In the genomic region with DNA sequence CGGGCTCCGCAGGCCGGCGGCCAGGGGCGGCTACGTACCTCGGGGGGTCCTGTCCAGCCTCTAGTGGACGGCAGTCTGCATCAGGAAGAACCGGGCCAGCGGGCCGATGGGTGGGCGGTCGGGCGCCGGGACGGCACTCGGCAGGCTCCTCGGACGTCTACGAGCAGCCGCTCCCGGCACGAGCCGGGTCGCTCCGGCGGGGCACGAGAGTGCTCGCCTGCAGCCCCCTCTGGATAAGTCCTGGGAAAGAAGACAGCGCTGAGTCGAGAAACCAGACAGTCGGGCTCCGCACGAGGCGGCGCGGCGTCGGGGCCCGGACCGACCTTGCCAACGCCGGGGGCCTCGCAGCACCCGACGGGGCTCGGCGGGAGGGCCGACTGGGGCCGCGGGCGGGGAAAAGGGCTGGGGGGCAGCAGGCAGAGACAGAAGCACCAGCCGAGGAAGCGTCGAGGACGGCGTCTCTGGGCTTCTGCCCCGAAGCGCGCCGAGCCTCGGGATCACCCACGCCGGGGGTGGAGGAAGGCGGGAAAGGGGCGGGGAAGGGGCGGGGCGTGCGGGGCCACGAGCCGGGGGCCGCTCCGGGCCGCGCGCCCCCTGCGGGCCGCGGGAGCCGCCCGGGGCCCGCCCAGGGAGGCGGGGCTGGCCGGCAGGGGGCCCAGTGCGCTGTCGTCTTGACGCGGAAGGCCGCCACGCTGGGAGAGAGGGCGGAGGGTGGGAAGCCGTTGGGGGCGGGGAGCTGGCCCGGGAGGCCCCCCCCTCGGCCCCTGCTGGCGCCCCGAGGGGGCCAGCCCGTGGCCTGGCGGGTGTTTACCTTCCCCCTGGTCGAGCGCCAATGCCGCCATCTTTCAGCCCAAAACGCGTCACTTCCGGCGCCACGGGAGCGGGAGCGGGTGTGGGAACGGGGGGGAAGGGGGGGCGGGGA, we compare ENCODE assay signal across 1 cellular context.
TF ChIP-seq lines count a peak whose summit lies in the region.

No MANE protein-coding gene starts in this region.

TF ChIP-seq in HEK293, 187 proteins besides CTCF, POLR2A, EP300 and RAD21 (continued from another document):
- TF ChIP-seq, protein P1, sequence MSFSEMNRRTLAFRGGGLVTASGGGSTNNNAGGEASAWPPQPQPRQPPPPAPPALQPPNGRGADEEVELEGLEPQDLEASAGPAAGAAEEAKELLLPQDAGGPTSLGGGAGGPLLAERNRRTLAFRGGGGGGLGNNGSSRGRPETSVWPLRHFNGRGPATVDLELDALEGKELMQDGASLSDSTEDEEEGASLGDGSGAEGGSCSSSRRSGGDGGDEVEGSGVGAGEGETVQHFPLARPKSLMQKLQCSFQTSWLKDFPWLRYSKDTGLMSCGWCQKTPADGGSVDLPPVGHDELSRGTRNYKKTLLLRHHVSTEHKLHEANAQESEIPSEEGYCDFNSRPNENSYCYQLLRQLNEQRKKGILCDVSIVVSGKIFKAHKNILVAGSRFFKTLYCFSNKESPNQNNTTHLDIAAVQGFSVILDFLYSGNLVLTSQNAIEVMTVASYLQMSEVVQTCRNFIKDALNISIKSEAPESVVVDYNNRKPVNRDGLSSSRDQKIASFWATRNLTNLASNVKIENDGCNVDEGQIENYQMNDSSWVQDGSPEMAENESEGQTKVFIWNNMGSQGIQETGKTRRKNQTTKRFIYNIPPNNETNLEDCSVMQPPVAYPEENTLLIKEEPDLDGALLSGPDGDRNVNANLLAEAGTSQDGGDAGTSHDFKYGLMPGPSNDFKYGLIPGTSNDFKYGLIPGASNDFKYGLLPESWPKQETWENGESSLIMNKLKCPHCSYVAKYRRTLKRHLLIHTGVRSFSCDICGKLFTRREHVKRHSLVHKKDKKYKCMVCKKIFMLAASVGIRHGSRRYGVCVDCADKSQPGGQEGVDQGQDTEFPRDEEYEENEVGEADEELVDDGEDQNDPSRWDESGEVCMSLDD (tag by site-specific recombination; IDR thresholded peaks at IDR 0.05), result peak; percentile 58
- no peak for TF ChIP-seq ZNF624 (tag by site-specific recombination; IDR thresholded peaks at IDR 0.05)
- no peak for TF ChIP-seq ZNF610 (tag by site-specific recombination; IDR thresholded peaks at IDR 0.05; ENCODE audit: borderline replicate concordance)
- peak; percentile 70 for TF ChIP-seq ZNF121 (tag by site-specific recombination; IDR thresholded peaks at IDR 0.05)
- TF ChIP-seq FEZF1 (tag by site-specific recombination; IDR thresholded peaks at IDR 0.05), result no peak
- TF ChIP-seq ZNF37A (tag by site-specific recombination; IDR thresholded peaks at IDR 0.05), result no peak
- TF ChIP-seq SP3 (tag by site-specific recombination; IDR thresholded peaks at IDR 0.05), result peak; percentile 46
- peak; percentile 90 for TF ChIP-seq ZXDB (tag by site-specific recombination; IDR thresholded peaks at IDR 0.05)
- peak; percentile 85 for TF ChIP-seq ZBTB8A (tag by site-specific recombination; IDR thresholded peaks at IDR 0.05)
- peak; percentile 86 for TF ChIP-seq ZNF660 (tag by site-specific recombination; IDR thresholded peaks at IDR 0.05)
- TF ChIP-seq ZFHX2 (tag by site-specific recombination; conservative IDR thresholded peaks at IDR 0.05), result peak; percentile 55
- TF ChIP-seq ZNF514 (tag by site-specific recombination; IDR thresholded peaks at IDR 0.05), result no peak
- TF ChIP-seq WT1 (tag by site-specific recombination; IDR thresholded peaks at IDR 0.05), result no peak
- peak; percentile 81 for TF ChIP-seq GLIS2 (tag by site-specific recombination; IDR thresholded peaks at IDR 0.05)
- TF ChIP-seq KLF9 (tag by site-specific recombination; IDR thresholded peaks at IDR 0.05; ENCODE audit: low read depth), result peak; percentile 37; the same call in 1 of the 2 replicates
- TF ChIP-seq ZIC2 (tag by site-specific recombination; IDR thresholded peaks at IDR 0.05), result peak; percentile 57
- TF ChIP-seq IKZF3 (tag by site-specific recombination; IDR thresholded peaks at IDR 0.05), result peak; percentile 75
- TF ChIP-seq, protein P2, sequence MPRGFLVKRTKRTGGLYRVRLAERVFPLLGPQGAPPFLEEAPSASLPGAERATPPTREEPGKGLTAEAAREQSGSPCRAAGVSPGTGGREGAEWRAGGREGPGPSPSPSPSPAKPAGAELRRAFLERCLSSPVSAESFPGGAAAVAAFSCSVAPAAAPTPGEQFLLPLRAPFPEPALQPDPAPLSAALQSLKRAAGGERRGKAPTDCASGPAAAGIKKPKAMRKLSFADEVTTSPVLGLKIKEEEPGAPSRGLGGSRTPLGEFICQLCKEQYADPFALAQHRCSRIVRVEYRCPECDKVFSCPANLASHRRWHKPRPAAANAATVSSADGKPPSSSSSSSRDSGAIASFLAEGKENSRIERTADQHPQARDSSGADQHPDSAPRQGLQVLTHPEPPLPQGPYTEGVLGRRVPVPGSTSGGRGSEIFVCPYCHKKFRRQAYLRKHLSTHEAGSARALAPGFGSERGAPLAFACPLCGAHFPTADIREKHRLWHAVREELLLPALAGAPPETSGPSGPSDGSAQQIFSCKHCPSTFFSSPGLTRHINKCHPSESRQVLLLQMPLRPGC (tag by site-specific recombination; IDR thresholded peaks at IDR 0.05), result no peak
- TF ChIP-seq, protein P3, sequence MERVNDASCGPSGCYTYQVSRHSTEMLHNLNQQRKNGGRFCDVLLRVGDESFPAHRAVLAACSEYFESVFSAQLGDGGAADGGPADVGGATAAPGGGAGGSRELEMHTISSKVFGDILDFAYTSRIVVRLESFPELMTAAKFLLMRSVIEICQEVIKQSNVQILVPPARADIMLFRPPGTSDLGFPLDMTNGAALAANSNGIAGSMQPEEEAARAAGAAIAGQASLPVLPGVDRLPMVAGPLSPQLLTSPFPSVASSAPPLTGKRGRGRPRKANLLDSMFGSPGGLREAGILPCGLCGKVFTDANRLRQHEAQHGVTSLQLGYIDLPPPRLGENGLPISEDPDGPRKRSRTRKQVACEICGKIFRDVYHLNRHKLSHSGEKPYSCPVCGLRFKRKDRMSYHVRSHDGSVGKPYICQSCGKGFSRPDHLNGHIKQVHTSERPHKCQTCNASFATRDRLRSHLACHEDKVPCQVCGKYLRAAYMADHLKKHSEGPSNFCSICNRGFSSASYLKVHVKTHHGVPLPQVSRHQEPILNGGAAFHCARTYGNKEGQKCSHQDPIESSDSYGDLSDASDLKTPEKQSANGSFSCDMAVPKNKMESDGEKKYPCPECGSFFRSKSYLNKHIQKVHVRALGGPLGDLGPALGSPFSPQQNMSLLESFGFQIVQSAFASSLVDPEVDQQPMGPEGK (tag by site-specific recombination; IDR thresholded peaks at IDR 0.05), result peak; percentile 90
- peak; percentile 62; the same call in 1 of the 2 replicates for TF ChIP-seq ZNF423 (tag by site-specific recombination; IDR thresholded peaks at IDR 0.05)
- TF ChIP-seq KLF7 (tag by site-specific recombination; IDR thresholded peaks at IDR 0.05; ENCODE audit: borderline replicate concordance), result no peak
- peak; percentile 91 for TF ChIP-seq GLIS1 (tag by site-specific recombination; IDR thresholded peaks at IDR 0.05)
- TF ChIP-seq, protein P4, sequence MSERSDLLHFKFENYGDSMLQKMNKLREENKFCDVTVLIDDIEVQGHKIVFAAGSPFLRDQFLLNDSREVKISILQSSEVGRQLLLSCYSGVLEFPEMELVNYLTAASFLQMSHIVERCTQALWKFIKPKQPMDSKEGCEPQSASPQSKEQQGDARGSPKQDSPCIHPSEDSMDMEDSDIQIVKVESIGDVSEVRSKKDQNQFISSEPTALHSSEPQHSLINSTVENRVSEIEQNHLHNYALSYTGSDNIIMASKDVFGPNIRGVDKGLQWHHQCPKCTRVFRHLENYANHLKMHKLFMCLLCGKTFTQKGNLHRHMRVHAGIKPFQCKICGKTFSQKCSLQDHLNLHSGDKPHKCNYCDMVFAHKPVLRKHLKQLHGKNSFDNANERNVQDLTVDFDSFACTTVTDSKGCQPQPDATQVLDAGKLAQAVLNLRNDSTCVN (tag by site-specific recombination; optimal IDR thresholded peaks at IDR 0.05), result peak; percentile 70
- peak; percentile 93 for TF ChIP-seq ZSCAN30 (tag by site-specific recombination; IDR thresholded peaks at IDR 0.05)
- peak; percentile 78 for TF ChIP-seq KLF10 (tag by site-specific recombination; IDR thresholded peaks at IDR 0.05)
- TF ChIP-seq ZNF561 (tag by site-specific recombination; IDR thresholded peaks at IDR 0.05; ENCODE audit: borderline replicate concordance), result peak; percentile 47; the same call in 1 of the 2 replicates
- TF ChIP-seq, protein P5, sequence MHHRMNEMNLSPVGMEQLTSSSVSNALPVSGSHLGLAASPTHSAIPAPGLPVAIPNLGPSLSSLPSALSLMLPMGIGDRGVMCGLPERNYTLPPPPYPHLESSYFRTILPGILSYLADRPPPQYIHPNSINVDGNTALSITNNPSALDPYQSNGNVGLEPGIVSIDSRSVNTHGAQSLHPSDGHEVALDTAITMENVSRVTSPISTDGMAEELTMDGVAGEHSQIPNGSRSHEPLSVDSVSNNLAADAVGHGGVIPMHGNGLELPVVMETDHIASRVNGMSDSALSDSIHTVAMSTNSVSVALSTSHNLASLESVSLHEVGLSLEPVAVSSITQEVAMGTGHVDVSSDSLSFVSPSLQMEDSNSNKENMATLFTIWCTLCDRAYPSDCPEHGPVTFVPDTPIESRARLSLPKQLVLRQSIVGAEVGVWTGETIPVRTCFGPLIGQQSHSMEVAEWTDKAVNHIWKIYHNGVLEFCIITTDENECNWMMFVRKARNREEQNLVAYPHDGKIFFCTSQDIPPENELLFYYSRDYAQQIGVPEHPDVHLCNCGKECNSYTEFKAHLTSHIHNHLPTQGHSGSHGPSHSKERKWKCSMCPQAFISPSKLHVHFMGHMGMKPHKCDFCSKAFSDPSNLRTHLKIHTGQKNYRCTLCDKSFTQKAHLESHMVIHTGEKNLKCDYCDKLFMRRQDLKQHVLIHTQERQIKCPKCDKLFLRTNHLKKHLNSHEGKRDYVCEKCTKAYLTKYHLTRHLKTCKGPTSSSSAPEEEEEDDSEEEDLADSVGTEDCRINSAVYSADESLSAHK (tag by site-specific recombination; IDR thresholded peaks at IDR 0.05), result 0 out of 2 replicates have a peak, but pooled peaks have one; percentile 13
- no peak for TF ChIP-seq ZNF350 (tag by site-specific recombination; IDR thresholded peaks at IDR 0.05)
- TF ChIP-seq KLF8 (tag by site-specific recombination; IDR thresholded peaks at IDR 0.05), result 0 out of 2 replicates have a peak, but pooled peaks have one; percentile 13
- peak; percentile 43; the same call in 1 of the 2 replicates for TF ChIP-seq KLF1 (tag by site-specific recombination; IDR thresholded peaks at IDR 0.05)
